In the genomic region with DNA sequence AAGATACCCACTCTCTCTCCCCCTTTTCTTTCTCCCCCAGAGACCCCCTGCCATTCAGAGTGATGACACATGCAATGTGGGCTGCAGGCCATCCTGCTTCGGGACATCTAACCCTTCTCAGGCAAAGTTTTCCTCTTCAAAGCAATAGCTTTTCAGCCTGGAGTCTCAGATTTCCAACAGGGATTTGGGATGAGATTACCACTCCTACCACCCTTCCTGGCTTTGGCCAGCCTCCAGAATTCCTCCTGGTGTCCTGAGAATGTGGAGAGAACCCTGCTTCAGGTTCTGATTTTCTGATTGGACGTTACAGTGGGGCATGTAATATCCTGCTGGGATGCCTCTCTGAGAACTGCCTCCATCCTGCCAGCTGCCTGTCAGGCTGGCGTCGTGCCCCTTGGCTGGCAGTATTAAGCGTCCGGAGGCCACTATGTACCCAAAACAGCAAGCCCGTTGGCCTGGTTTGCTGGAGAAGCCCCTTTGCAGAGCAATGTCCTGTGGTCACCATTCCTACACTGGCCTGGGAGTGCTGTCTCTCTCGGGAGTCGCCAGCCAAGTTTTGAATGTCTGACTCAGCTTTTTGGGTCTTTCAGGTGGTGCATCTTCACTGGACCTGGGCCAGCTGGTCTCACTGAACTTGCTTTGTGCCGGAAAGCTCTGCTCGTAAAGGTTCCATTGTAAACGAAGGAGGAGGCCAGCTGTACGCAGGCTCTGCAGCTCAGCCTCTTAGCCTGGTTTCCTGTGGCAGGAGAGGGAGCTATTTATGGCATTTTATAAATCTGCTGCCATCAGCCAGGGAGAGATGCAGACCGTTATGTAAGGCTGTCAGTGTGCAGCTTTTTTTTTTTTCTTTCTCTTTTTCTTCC, we compare ENCODE assay signal across 1 cellular context.
A peak's percentile ranks its signal among the peaks of the same experiment; 100 is the strongest.
TF ChIP-seq lines count a peak whose summit lies in the region.

No MANE protein-coding gene starts in this region.

TF ChIP-seq in HEK293, 187 proteins besides CTCF, POLR2A, EP300 and RAD21 (continued from another document and continues in another):
- TF ChIP-seq, protein P1, sequence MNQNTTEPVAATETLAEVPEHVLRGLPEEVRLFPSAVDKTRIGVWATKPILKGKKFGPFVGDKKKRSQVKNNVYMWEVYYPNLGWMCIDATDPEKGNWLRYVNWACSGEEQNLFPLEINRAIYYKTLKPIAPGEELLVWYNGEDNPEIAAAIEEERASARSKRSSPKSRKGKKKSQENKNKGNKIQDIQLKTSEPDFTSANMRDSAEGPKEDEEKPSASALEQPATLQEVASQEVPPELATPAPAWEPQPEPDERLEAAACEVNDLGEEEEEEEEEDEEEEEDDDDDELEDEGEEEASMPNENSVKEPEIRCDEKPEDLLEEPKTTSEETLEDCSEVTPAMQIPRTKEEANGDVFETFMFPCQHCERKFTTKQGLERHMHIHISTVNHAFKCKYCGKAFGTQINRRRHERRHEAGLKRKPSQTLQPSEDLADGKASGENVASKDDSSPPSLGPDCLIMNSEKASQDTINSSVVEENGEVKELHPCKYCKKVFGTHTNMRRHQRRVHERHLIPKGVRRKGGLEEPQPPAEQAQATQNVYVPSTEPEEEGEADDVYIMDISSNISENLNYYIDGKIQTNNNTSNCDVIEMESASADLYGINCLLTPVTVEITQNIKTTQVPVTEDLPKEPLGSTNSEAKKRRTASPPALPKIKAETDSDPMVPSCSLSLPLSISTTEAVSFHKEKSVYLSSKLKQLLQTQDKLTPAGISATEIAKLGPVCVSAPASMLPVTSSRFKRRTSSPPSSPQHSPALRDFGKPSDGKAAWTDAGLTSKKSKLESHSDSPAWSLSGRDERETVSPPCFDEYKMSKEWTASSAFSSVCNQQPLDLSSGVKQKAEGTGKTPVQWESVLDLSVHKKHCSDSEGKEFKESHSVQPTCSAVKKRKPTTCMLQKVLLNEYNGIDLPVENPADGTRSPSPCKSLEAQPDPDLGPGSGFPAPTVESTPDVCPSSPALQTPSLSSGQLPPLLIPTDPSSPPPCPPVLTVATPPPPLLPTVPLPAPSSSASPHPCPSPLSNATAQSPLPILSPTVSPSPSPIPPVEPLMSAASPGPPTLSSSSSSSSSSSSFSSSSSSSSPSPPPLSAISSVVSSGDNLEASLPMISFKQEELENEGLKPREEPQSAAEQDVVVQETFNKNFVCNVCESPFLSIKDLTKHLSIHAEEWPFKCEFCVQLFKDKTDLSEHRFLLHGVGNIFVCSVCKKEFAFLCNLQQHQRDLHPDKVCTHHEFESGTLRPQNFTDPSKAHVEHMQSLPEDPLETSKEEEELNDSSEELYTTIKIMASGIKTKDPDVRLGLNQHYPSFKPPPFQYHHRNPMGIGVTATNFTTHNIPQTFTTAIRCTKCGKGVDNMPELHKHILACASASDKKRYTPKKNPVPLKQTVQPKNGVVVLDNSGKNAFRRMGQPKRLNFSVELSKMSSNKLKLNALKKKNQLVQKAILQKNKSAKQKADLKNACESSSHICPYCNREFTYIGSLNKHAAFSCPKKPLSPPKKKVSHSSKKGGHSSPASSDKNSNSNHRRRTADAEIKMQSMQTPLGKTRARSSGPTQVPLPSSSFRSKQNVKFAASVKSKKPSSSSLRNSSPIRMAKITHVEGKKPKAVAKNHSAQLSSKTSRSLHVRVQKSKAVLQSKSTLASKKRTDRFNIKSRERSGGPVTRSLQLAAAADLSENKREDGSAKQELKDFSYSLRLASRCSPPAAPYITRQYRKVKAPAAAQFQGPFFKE (tag by site-specific recombination; IDR thresholded peaks at IDR 0.05; ENCODE audit: borderline replicate concordance) = no peak
- TF ChIP-seq ZXDB (tag by site-specific recombination; IDR thresholded peaks at IDR 0.05) = no peak
- TF ChIP-seq, protein P2, sequence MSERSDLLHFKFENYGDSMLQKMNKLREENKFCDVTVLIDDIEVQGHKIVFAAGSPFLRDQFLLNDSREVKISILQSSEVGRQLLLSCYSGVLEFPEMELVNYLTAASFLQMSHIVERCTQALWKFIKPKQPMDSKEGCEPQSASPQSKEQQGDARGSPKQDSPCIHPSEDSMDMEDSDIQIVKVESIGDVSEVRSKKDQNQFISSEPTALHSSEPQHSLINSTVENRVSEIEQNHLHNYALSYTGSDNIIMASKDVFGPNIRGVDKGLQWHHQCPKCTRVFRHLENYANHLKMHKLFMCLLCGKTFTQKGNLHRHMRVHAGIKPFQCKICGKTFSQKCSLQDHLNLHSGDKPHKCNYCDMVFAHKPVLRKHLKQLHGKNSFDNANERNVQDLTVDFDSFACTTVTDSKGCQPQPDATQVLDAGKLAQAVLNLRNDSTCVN (tag by site-specific recombination; optimal IDR thresholded peaks at IDR 0.05) = no peak
- TF ChIP-seq ZNF211 (tag by site-specific recombination; IDR thresholded peaks at IDR 0.05; ENCODE audit: low read depth) = no peak
- TF ChIP-seq ZNF701 (tag by site-specific recombination; IDR thresholded peaks at IDR 0.05) = no peak
- TF ChIP-seq ZFHX2 (tag by site-specific recombination; conservative IDR thresholded peaks at IDR 0.05) = peak; percentile 69
- TF ChIP-seq ZNF555 (tag by site-specific recombination; conservative IDR thresholded peaks at IDR 0.05) = no peak
- TF ChIP-seq ZNF24 (tag by site-specific recombination; IDR thresholded peaks at IDR 0.05) = no peak
- no peak for TF ChIP-seq ZNF626 (tag by site-specific recombination; IDR thresholded peaks at IDR 0.05)
- no peak for TF ChIP-seq ZNF155 (tag by site-specific recombination; IDR thresholded peaks at IDR 0.05)
- no peak for TF ChIP-seq ZNF138 (tag by site-specific recombination; IDR thresholded peaks at IDR 0.05; ENCODE audit: borderline replicate concordance)
- TF ChIP-seq, protein P3, sequence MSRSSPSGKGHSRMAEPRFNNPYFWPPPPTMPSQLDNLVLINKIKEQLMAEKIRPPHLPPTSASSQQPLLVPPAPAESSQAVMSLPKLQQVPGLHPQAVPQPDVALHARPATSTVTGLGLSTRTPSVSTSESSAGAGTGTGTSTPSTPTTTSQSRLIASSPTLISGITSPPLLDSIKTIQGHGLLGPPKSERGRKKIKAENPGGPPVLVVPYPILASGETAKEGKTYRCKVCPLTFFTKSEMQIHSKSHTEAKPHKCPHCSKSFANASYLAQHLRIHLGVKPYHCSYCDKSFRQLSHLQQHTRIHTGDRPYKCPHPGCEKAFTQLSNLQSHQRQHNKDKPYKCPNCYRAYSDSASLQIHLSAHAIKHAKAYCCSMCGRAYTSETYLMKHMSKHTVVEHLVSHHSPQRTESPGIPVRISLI (tag by site-specific recombination; IDR thresholded peaks at IDR 0.05) = no peak
- TF ChIP-seq, protein P4, sequence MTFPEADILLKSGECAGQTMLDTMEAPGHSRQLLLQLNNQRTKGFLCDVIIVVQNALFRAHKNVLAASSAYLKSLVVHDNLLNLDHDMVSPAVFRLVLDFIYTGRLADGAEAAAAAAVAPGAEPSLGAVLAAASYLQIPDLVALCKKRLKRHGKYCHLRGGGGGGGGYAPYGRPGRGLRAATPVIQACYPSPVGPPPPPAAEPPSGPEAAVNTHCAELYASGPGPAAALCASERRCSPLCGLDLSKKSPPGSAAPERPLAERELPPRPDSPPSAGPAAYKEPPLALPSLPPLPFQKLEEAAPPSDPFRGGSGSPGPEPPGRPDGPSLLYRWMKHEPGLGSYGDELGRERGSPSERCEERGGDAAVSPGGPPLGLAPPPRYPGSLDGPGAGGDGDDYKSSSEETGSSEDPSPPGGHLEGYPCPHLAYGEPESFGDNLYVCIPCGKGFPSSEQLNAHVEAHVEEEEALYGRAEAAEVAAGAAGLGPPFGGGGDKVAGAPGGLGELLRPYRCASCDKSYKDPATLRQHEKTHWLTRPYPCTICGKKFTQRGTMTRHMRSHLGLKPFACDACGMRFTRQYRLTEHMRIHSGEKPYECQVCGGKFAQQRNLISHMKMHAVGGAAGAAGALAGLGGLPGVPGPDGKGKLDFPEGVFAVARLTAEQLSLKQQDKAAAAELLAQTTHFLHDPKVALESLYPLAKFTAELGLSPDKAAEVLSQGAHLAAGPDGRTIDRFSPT (tag by site-specific recombination; IDR thresholded peaks at IDR 0.05) = no peak; the same call in 1 of the 2 replicates
- no peak for TF ChIP-seq ZNF37A (tag by site-specific recombination; IDR thresholded peaks at IDR 0.05)
- TF ChIP-seq ZNF341 (tag by site-specific recombination; IDR thresholded peaks at IDR 0.05; ENCODE audit: low read depth) = no peak
- no peak for TF ChIP-seq SP3 (tag by site-specific recombination; IDR thresholded peaks at IDR 0.05)
- 0 out of 2 replicates have a peak, but pooled peaks have one; percentile 17 for TF ChIP-seq SP7 (tag by site-specific recombination; IDR thresholded peaks at IDR 0.05)
- TF ChIP-seq ZNF157 (tag by site-specific recombination; IDR thresholded peaks at IDR 0.05) = no peak
- TF ChIP-seq YY1 (tag by site-specific recombination; IDR thresholded peaks at IDR 0.05) = no peak
- TF ChIP-seq, protein P5, sequence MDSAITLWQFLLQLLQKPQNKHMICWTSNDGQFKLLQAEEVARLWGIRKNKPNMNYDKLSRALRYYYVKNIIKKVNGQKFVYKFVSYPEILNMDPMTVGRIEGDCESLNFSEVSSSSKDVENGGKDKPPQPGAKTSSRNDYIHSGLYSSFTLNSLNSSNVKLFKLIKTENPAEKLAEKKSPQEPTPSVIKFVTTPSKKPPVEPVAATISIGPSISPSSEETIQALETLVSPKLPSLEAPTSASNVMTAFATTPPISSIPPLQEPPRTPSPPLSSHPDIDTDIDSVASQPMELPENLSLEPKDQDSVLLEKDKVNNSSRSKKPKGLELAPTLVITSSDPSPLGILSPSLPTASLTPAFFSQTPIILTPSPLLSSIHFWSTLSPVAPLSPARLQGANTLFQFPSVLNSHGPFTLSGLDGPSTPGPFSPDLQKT (IDR thresholded peaks at IDR 0.05; ENCODE audit: borderline replicate concordance, low read depth, low read length) = no peak
- TF ChIP-seq ZNF776 (tag by site-specific recombination; IDR thresholded peaks at IDR 0.05; ENCODE audit: borderline replicate concordance) = no peak
- TF ChIP-seq, protein P6, sequence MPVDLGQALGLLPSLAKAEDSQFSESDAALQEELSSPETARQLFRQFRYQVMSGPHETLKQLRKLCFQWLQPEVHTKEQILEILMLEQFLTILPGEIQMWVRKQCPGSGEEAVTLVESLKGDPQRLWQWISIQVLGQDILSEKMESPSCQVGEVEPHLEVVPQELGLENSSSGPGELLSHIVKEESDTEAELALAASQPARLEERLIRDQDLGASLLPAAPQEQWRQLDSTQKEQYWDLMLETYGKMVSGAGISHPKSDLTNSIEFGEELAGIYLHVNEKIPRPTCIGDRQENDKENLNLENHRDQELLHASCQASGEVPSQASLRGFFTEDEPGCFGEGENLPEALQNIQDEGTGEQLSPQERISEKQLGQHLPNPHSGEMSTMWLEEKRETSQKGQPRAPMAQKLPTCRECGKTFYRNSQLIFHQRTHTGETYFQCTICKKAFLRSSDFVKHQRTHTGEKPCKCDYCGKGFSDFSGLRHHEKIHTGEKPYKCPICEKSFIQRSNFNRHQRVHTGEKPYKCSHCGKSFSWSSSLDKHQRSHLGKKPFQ (tag by site-specific recombination; IDR thresholded peaks at IDR 0.05) = no peak
- no peak for TF ChIP-seq ZNF354C (tag by site-specific recombination; IDR thresholded peaks at IDR 0.05; ENCODE audit: borderline replicate concordance, low read depth)
- TF ChIP-seq ZNF792 (tag by site-specific recombination; IDR thresholded peaks at IDR 0.05) = no peak
- TF ChIP-seq, protein P7, sequence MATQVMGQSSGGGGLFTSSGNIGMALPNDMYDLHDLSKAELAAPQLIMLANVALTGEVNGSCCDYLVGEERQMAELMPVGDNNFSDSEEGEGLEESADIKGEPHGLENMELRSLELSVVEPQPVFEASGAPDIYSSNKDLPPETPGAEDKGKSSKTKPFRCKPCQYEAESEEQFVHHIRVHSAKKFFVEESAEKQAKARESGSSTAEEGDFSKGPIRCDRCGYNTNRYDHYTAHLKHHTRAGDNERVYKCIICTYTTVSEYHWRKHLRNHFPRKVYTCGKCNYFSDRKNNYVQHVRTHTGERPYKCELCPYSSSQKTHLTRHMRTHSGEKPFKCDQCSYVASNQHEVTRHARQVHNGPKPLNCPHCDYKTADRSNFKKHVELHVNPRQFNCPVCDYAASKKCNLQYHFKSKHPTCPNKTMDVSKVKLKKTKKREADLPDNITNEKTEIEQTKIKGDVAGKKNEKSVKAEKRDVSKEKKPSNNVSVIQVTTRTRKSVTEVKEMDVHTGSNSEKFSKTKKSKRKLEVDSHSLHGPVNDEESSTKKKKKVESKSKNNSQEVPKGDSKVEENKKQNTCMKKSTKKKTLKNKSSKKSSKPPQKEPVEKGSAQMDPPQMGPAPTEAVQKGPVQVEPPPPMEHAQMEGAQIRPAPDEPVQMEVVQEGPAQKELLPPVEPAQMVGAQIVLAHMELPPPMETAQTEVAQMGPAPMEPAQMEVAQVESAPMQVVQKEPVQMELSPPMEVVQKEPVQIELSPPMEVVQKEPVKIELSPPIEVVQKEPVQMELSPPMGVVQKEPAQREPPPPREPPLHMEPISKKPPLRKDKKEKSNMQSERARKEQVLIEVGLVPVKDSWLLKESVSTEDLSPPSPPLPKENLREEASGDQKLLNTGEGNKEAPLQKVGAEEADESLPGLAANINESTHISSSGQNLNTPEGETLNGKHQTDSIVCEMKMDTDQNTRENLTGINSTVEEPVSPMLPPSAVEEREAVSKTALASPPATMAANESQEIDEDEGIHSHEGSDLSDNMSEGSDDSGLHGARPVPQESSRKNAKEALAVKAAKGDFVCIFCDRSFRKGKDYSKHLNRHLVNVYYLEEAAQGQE (tag by site-specific recombination; IDR thresholded peaks at IDR 0.05) = 0 out of 2 replicates have a peak, but pooled peaks have one; percentile 14
- TF ChIP-seq ZBTB1 (tag by site-specific recombination; IDR thresholded peaks at IDR 0.05) = no peak
- no peak for TF ChIP-seq ZNF621 (tag by site-specific recombination; IDR thresholded peaks at IDR 0.05)
- TF ChIP-seq ZNF530 (tag by site-specific recombination; IDR thresholded peaks at IDR 0.05; ENCODE audit: low read depth) = no peak
- TF ChIP-seq EGR2 (tag by site-specific recombination; IDR thresholded peaks at IDR 0.05; ENCODE audit: low read depth) = peak; percentile 62
- TF ChIP-seq KLF10 (tag by site-specific recombination; IDR thresholded peaks at IDR 0.05) = peak; percentile 54; the same call in 1 of the 2 replicates
- no peak for TF ChIP-seq ZNF707 (tag by site-specific recombination; IDR thresholded peaks at IDR 0.05)
- TF ChIP-seq GFI1B (tag by site-specific recombination; IDR thresholded peaks at IDR 0.05) = no peak; the same call in 1 of the 2 replicates
- TF ChIP-seq ZEB2 (tag by site-specific recombination; IDR thresholded peaks at IDR 0.05) = 0 out of 2 replicates have a peak, but pooled peaks have one; percentile 44
- 0 out of 2 replicates have a peak, but pooled peaks have one; percentile 20 for TF ChIP-seq PRDM1 (tag by site-specific recombination; IDR thresholded peaks at IDR 0.05)
- TF ChIP-seq ZNF600 (tag by site-specific recombination; IDR thresholded peaks at IDR 0.05) = peak; percentile 72
- TF ChIP-seq ZNF473 (tag by site-specific recombination; IDR thresholded peaks at IDR 0.05) = no peak
- no peak for TF ChIP-seq ZNF10 (tag by site-specific recombination; IDR thresholded peaks at IDR 0.05)
